In the genomic region with DNA sequence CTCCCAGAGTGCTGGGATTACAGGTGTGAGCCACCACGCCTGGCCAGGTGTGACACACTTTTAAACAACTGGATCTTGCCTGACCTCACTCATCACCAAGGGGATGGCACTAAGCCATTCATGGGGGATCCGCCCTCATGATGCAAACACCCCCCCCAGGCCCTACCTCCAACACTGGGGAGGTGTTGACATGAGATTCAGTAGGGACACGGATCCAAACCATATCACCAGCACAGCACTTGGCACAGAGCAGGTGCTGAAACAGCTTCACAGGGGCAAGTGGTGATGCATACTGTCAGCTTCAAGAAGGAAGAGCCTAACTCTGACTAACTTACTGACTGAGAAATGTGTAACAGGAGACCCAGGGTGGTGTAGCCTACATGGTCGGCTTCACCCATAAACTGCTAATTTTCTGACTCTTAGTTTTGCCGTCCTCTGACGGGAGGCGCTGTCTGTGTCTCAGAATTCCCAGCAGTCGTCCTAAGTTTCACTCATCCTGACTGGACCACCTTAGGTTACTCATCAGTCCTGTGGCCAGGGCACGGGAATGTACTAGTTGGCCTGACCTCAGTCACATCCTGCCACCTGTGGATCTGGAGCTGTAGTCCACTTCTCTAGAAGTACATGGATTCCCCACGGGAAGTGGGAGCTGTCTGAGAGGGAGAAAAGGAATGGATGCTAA, we compare ENCODE assay signal across 1 cellular context.
TF ChIP-seq lines count a peak whose summit lies in the region.

No MANE protein-coding gene starts in this region.

TF ChIP-seq in IMR-90, 13 proteins besides CTCF, POLR2A, EP300 and RAD21 (continued from another document):
- TF ChIP-seq MAFK (IDR thresholded peaks at IDR 0.05; ENCODE audit: low read depth, low read length): no peak
